Comparison of ENCODE assay signal across 16 cellular contexts in the genomic region with DNA sequence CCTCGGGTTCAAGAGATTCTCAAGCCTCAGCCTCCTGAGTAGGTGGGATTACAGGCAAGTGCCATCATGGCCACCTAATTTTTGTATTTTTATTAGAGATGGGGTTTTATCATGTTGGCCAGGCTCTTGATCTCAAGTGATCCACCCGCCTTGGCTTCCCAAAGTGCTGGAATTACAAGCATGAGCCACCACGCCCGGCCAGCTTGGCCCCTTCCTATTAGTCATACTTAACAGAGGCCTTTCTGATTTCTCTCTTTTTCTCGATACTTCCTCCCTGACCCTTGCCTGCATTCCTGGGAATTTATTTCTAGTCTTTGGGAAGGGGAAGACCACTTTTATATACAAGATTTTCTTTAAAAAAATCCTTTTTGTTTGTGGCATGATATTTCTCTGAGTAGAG. TPM values are rescaled to one million over a fixed set of nuclear protein-coding genes. Genes with fewer than 3 reads are reported as not detected.
A peak's percentile ranks its signal among the peaks of the same experiment; 100 is the strongest.
DNase-seq lines count a peak whose midpoint lies in the region; ATAC-seq, FAIRE-seq and TF ChIP-seq lines count a peak whose summit lies in the region.
"Had no signal": no experiment of that assay in that cellular context is flagged by ENCODE, and none has a peak within 500 bp of the region (broad histone marks: within the 10 kb centered on the region; RNA-seq: fewer than 3 reads in every experiment).

No MANE protein-coding gene starts in this region.

- H3K9ac ChIP-seq in kidney (ENCODE audit: low read length in 2 of 2), result no peak overlapping the region

- in situ Hi-C loops in G401 (cut with HindIII; ENCODE audit: low sequenced_read_pairs), result no loop called here

- H3K36me3 ChIP-seq in left ventricle myocardium inferior (no peaks in the 10 kb centered on the region), upper lobe of right lung (no peaks in the 10 kb centered on the region), kidney (ENCODE audit: control insufficient read depth in 1 of 2, insufficient read depth in 2 of 2, low read length in 2 of 2) (no peaks in the 10 kb centered on the region)
- H3K36me3 ChIP-seq in effector memory CD4-positive, alpha-beta T cell (ENCODE audit: control insufficient read depth, insufficient read depth, low read length), result no peaks in the 10 kb centered on the region
- H3K36me3 ChIP-seq: prostate gland had no signal

- FAIRE-seq in kidney (lab: Jason Lieb, UNC), result no peak

- intact Hi-C loops in Right ventricle myocardium inferior (cut with DNase I), result no loop called here
- intact Hi-C loops in left ventricle myocardium inferior (cut with micrococcal nuclease), result no loop called here
- intact Hi-C loops in upper lobe of right lung (cut with DNase I), result no loop called here
- intact Hi-C loops in kidney (cut with DNase I), result no loop called here

- no peak overlapping the region for H3K4me3 ChIP-seq in left ventricle myocardium inferior
- H3K4me3 ChIP-seq in fibroblast of pulmonary artery (replicated peaks; ENCODE audit: low read depth, low read length), result no peak overlapping the region
- no peak overlapping the region for H3K4me3 ChIP-seq in upper lobe of right lung
- H3K4me3 ChIP-seq in kidney (ENCODE audit: low read length in 2 of 2), result no peak overlapping the region
- no peak overlapping the region for H3K4me3 ChIP-seq in effector memory CD4-positive, alpha-beta T cell (ENCODE audit: insufficient read depth, low read depth, low read length, poor library complexity, severe bottlenecking)
- H3K4me3 ChIP-seq: prostate gland had no signal

- H3K27me3 ChIP-seq in left ventricle myocardium inferior (ENCODE audit: low read depth), result no peaks in the 10 kb centered on the region
- H3K27me3 ChIP-seq in upper lobe of right lung, result no peaks in the 10 kb centered on the region
- H3K27me3 ChIP-seq in effector memory CD4-positive, alpha-beta T cell (replicated peaks; ENCODE audit: control insufficient read depth, insufficient read depth, low read length, poor library complexity, severe bottlenecking), result no peaks in the 10 kb centered on the region

- H3K4me1 ChIP-seq in left ventricle myocardium inferior (no peaks in the 10 kb centered on the region), upper lobe of right lung (no peaks in the 10 kb centered on the region), kidney (ENCODE audit: control insufficient read depth in 1 of 2, insufficient read depth in 1 of 2, low read depth in 1 of 2, low read length in 2 of 2) (no peaks in the 10 kb centered on the region)
- no peaks in the 10 kb centered on the region for H3K4me1 ChIP-seq in effector memory CD4-positive, alpha-beta T cell (ENCODE audit: control insufficient read depth, insufficient read depth, low read length, poor library complexity, severe bottlenecking)
- H3K4me1 ChIP-seq: prostate gland had no signal

- H3K27ac ChIP-seq in left ventricle myocardium inferior (replicated peaks) (no peak overlapping the region), upper lobe of right lung (no peak overlapping the region), kidney (ENCODE audit: low read depth in 2 of 2, low read length in 2 of 2) (no peak overlapping the region)
- no peak overlapping the region for H3K27ac ChIP-seq in effector memory CD4-positive, alpha-beta T cell (ENCODE audit: insufficient read depth, low read length, poor library complexity, severe bottlenecking)
- H3K27ac ChIP-seq: prostate gland had no signal

- ATAC-seq in Right ventricle myocardium inferior (no peak), upper lobe of right lung (peak; percentile 23)
- ATAC-seq: activated naive CD4-positive, alpha-beta T cell treated with anti-CD3 and anti-CD28 coated beads, Interleukin-2, amount 50 U/mL, for 72 hours; T-helper 17 cell had no signal

- no peaks in the 10 kb centered on the region for H3K9me3 ChIP-seq in left ventricle myocardium inferior (replicated peaks)
- no peaks in the 10 kb centered on the region for H3K9me3 ChIP-seq in upper lobe of right lung
- H3K9me3 ChIP-seq in kidney (ENCODE audit: control insufficient read depth in 1 of 2, low read length in 2 of 2), result no peaks in the 10 kb centered on the region
- no peaks in the 10 kb centered on the region for H3K9me3 ChIP-seq in effector memory CD4-positive, alpha-beta T cell (ENCODE audit: control insufficient read depth, low read length)
- H3K9me3 ChIP-seq: prostate gland had no signal

- TF ChIP-seq CTCF in left ventricle myocardium inferior (IDR thresholded peaks at IDR 0.05; ENCODE audit: borderline replicate concordance), result no peak
- TF ChIP-seq CTCF in fibroblast of pulmonary artery (IDR thresholded peaks at IDR 0.05; ENCODE audit: low read length, missing control alignments), result no peak
- no peak for TF ChIP-seq CTCF in upper lobe of right lung (IDR thresholded peaks at IDR 0.05)
- no peak for TF ChIP-seq CTCF in kidney (IDR thresholded peaks at IDR 0.05; ENCODE audit: borderline replicate concordance, extremely low read depth, insufficient read depth)

- DNase-seq in Right ventricle myocardium inferior (ENCODE audit: missing footprints) (peak; percentile 69), left ventricle myocardium inferior (no peak), SW 1271 (lab: John Stamatoyannopoulos, UW) (peak; percentile 29 to 54), fibroblast of pulmonary artery (ENCODE audit: low read depth) (peak; percentile 32), upper lobe of right lung (no peak), G401 (ENCODE audit: low spot score) (no peak), kidney (no peak)
- DNase-seq in effector memory CD4-positive, alpha-beta T cell, result no peak
- DNase-seq: 8988T, head of caudate nucleus, naive B cell, NCI-H2029 treated with DMSO at 0.1 percent for 48 hours, T-helper 17 cell had no signal

RNA-seq across cellular contexts. Expression of gene KLRD1, which starts 31.8 kb away (rescaled TPM):
- total RNA-seq in Right ventricle myocardium inferior, result 2.3 TPM
- 1.4 TPM for total RNA-seq in left ventricle myocardium inferior
- 13.3 TPM for total RNA-seq in upper lobe of right lung
- total RNA-seq in G401 (2014; rRNA removed; shearing (Covaris generic)), result not detected in 2 replicates
- 5.5 TPM for total RNA-seq in kidney
- 0.37 TPM for polyA plus RNA-seq in kidney (ENCODE audit: insufficient read depth, low read depth, low replicate concordance)
- total RNA-seq: HT-29 had no signal

RNA-seq across cellular contexts. Expression of gene KLRK1, which starts 50.4 kb away (rescaled TPM):
- total RNA-seq in Right ventricle myocardium inferior, result 1.2 TPM
- 0.36 TPM for total RNA-seq in left ventricle myocardium inferior
- 8.1 TPM for total RNA-seq in upper lobe of right lung
- not detected in 2 replicates for total RNA-seq in G401 (2014; rRNA removed; shearing (Covaris generic))
- 5.2 TPM for total RNA-seq in kidney
- polyA plus RNA-seq in kidney (ENCODE audit: insufficient read depth, low read depth, low replicate concordance), result 0.75 TPM

Comparison
In these comparisons a context has a peak if more than half of its experiments do, and no peak if none do; other contexts are left out.
1. DNase-seq: peak in Right ventricle myocardium inferior (single experiment), SW 1271 (2 of 2) and fibroblast of pulmonary artery (single experiment); none in left ventricle myocardium inferior (single experiment), upper lobe of right lung (single experiment), G401 (single experiment), kidney (single experiment) and effector memory CD4-positive, alpha-beta T cell (0 of 3).